8 cellular contexts compared by ENCODE assay signal in genomic region chr9:91361294-91362201, GRCh38. TPM values are rescaled to one million over a fixed set of nuclear protein-coding genes. Genes with fewer than 3 reads are reported as not detected.
DNase-seq lines count a peak whose midpoint lies in the region; ATAC-seq and TF ChIP-seq lines count a peak whose summit lies in the region.

AUH (minus strand) TSS chr9:91361918; CDS start chr9:91361889, 29 bp downstream.

- H3K9ac ChIP-seq in GM23248 = peak within 1 kb of the TSS; percentile 94
- peak within 1 kb of the TSS; percentile 53 for H3K9ac ChIP-seq in parathyroid adenoma

- TF ChIP-seq CTCF in parathyroid adenoma (IDR thresholded peaks at IDR 0.05) (no peak), thyroid gland (IDR thresholded peaks at IDR 0.05) (peak in 2 of 6 experiments; percentile 14 to 21)

- H3K79me2 ChIP-seq in GM23248 (ENCODE audit: insufficient read depth) (peaks cover 51% of the 10 kb centered on the region), parathyroid adenoma (peaks cover 6% of the 10 kb centered on the region)

- no peaks in the 10 kb centered on the region for H3K9me2 ChIP-seq in GM23248 (ENCODE audit: insufficient read depth)

- peak; percentile 46 for DNase-seq in GF-D8 (lab: John Stamatoyannopoulos, UW)
- DNase-seq in GM23248 = peak; percentile 94
- peak; percentile 28 to 60 for DNase-seq in Kasumi-1 (lab: John Stamatoyannopoulos, UW)
- DNase-seq in SW 1271 (lab: John Stamatoyannopoulos, UW) = peak; percentile 45 to 68
- peak; percentile 94 for DNase-seq in activated naive CD8-positive, alpha-beta T cell treated with anti-CD3 and anti-CD28 coated beads, Interleukin-2, amount 10 ng/mL, durations not matched to agents 7 days and 5 days
- peak; percentile 95 for DNase-seq in Right ventricle myocardium inferior (ENCODE audit: missing footprints)
- peak; percentile 84 to 86 for DNase-seq in thyroid gland

- peak within 1 kb of the TSS; percentile 94 for H3K27ac Mint-ChIP-seq in activated naive CD8-positive, alpha-beta T cell treated with anti-CD3 and anti-CD28 coated beads, Interleukin-2, amount 10 ng/mL, durations not matched to agents 7 days and 5 days

- H3K27me3 ChIP-seq in GM23248 (replicated peaks; ENCODE audit: insufficient read depth) (no peaks in the 10 kb centered on the region), parathyroid adenoma (ENCODE audit: control insufficient read depth, insufficient read depth, low read length) (no peaks in the 10 kb centered on the region), thyroid gland (no peaks in the 10 kb centered on the region)

- H4K20me1 ChIP-seq in GM23248 (ENCODE audit: insufficient read depth) = no peaks in the 10 kb centered on the region

- H3K4me2 ChIP-seq in GM23248 (ENCODE audit: unreplicated experiment) = peak within 1 kb of the TSS; percentile 99
- peak within 1 kb of the TSS; percentile 88 for H3K4me2 ChIP-seq in parathyroid adenoma (ENCODE audit: low read length)

- peak; percentile 93 for ATAC-seq in activated naive CD8-positive, alpha-beta T cell treated with anti-CD3 and anti-CD28 coated beads, Interleukin-2, amount 10 ng/mL, durations not matched to agents 7 days and 5 days (ENCODE audit: low read depth)
- peak; percentile 98 for ATAC-seq in Right ventricle myocardium inferior

- peaks cover 4% of the 10 kb centered on the region; the same call in 1 of the 2 replicates for H3F3A ChIP-seq in GM23248 (ENCODE audit: insufficient read depth)

- 0 to 1% methylated on average over 56 to 71 of the region's 86 CpGs for WGBS in GM23248 (ENCODE audit: low coverage in 1 of 2, low lambda C conversion rate in 2 of 2, missing lambda C conversion rate in 2 of 2), 2 experiments
- WGBS in thyroid gland, 2 donors = 2 to 4% methylated on average over 19 to 33 of the region's 86 CpGs

- POLR2A ChIA-PET in activated naive CD8-positive, alpha-beta T cell treated with anti-CD3 and anti-CD28 coated beads, Interleukin-2, amount 10 ng/mL, durations not matched to agents 7 days and 5 days (lab: Charles Lee) = interaction anchor here (0.7 to 2.0 kb wide), 3 partner anchors 32 to 211 kb away, joined by 3 to 6 read pairs (median 3); partner anchors contain the start of gene NFIL3

- intact Hi-C loops in Right ventricle myocardium inferior (cut with DNase I) = loop anchor here (1.0 to 5.0 kb wide), 3 partner anchors 63 to 244 kb away; no protein-coding TSS in a partner anchor
- intact Hi-C loops in thyroid gland (cut with DNase I) = loop anchor here (10.0 kb wide), 1 partner anchor 53 kb away; no protein-coding TSS in a partner anchor

- H2AFZ ChIP-seq in GM23248 (peak within 1 kb of the TSS; percentile 100), parathyroid adenoma (peak within 1 kb of the TSS; percentile 97)

- in situ Hi-C loops in GM23248 (cut with MboI) = no loop called here

- peaks cover 35% of the 10 kb centered on the region for H3K4me1 Mint-ChIP-seq in activated naive CD8-positive, alpha-beta T cell treated with anti-CD3 and anti-CD28 coated beads, Interleukin-2, amount 10 ng/mL, durations not matched to agents 7 days and 5 days

- H3K9me3 ChIP-seq in GM23248 (ENCODE audit: low read depth) = no peaks in the 10 kb centered on the region
- H3K9me3 ChIP-seq in parathyroid adenoma (ENCODE audit: control insufficient read depth, low read length) = no peaks in the 10 kb centered on the region
- H3K9me3 ChIP-seq in thyroid gland = no peaks in the 10 kb centered on the region

- peak within 1 kb of the TSS; percentile 45 for H3K27ac ChIP-seq in GM23248
- peak within 1 kb of the TSS; percentile 81 for H3K27ac ChIP-seq in parathyroid adenoma
- H3K27ac ChIP-seq in thyroid gland = peak within 1 kb of the TSS; percentile 85 to 98 (median 95)

- H3K4me1 ChIP-seq in GM23248 (ENCODE audit: insufficient read depth) (peaks cover 11% of the 10 kb centered on the region; the same call in 1 of the 2 replicates), parathyroid adenoma (peaks cover 6% of the 10 kb centered on the region), thyroid gland (peaks cover 27 to 31% of the 10 kb centered on the region in 2 donors)

- H3K27me3 Mint-ChIP-seq in activated naive CD8-positive, alpha-beta T cell treated with anti-CD3 and anti-CD28 coated beads, Interleukin-2, amount 10 ng/mL, durations not matched to agents 7 days and 5 days = no peaks in the 10 kb centered on the region

- no peaks in the 10 kb centered on the region for H3K36me3 ChIP-seq in GM23248 (ENCODE audit: low read depth)
- H3K36me3 ChIP-seq in parathyroid adenoma (ENCODE audit: control insufficient read depth, insufficient read depth, low read length) = no peaks in the 10 kb centered on the region
- H3K36me3 ChIP-seq in thyroid gland = no peaks in the 10 kb centered on the region

- peaks cover 2% of the 10 kb centered on the region for H3K9me3 Mint-ChIP-seq in activated naive CD8-positive, alpha-beta T cell treated with anti-CD3 and anti-CD28 coated beads, Interleukin-2, amount 10 ng/mL, durations not matched to agents 7 days and 5 days

- peaks cover 12% of the 10 kb centered on the region for H3K36me3 Mint-ChIP-seq in activated naive CD8-positive, alpha-beta T cell treated with anti-CD3 and anti-CD28 coated beads, Interleukin-2, amount 10 ng/mL, durations not matched to agents 7 days and 5 days

- peak; percentile 63 to 91 for TF ChIP-seq POLR2A in thyroid gland (IDR thresholded peaks at IDR 0.05)

- H3K4me3 Mint-ChIP-seq in activated naive CD8-positive, alpha-beta T cell treated with anti-CD3 and anti-CD28 coated beads, Interleukin-2, amount 10 ng/mL, durations not matched to agents 7 days and 5 days = peak within 1 kb of the TSS; percentile 96

- H3K4me3 ChIP-seq in GM23248 (peak within 1 kb of the TSS; percentile 88), parathyroid adenoma (ENCODE audit: low read depth, low read length) (peak within 1 kb of the TSS; percentile 88), thyroid gland (replicated peaks in 1 of 3) (peak within 1 kb of the TSS; percentile 90 to 97 (median 95))

RNA-seq across cellular contexts. Expression of gene AUH, which starts in this region (rescaled TPM):
- 8.7 and 18.3 TPM in 2 replicates for total RNA-seq in GM23248 (2014; rRNA removed; shearing (Covaris generic))
- 8.9 and 9.9 TPM in 2 replicates for polyA plus RNA-seq in GM23248 (2016; fragmentation: Nextera tagmentation; extraction: Ambion mirVana)
- 10 to 100 TPM; 15.8 to 17.2 TPM for total RNA-seq in activated naive CD8-positive, alpha-beta T cell treated with anti-CD3 and anti-CD28 coated beads, Interleukin-2, amount 10 ng/mL, durations not matched to agents 7 days and 5 days
- 37.9 TPM for total RNA-seq in Right ventricle myocardium inferior
- total RNA-seq in thyroid gland = 10 to 100 TPM; 57.1 to 83.5 (median 65.2) TPM

Comparison
In these comparisons a context has a peak if more than half of its experiments do, and no peak if none do; other contexts are left out.
1. Peak in every context shown above with its lines: DNase-seq, ATAC-seq, H3K4me3 ChIP-seq and H3K27ac ChIP-seq.
2. DNase-seq: peak in every context shown above with its lines; median percentile 95 in Right ventricle myocardium inferior; 94 in GM23248; 94 in activated naive CD8-positive, alpha-beta T cell treated with anti-CD3 and anti-CD28 coated beads, Interleukin-2, amount 10 ng/mL, durations not matched to agents 7 days and 5 days; 85 in thyroid gland; 56 in SW 1271; 46 in GF-D8; 44 in Kasumi-1.
3. H3K27ac ChIP-seq: peak in every context shown above with its lines; median percentile 95 in thyroid gland; 81 in parathyroid adenoma; 45 in GM23248.